8 cellular contexts compared by ENCODE assay signal in genomic region chr1:156214024-156214748, GRCh38. TPM values are rescaled to one million over a fixed set of nuclear protein-coding genes. Genes with fewer than 3 reads are reported as not detected.
DNase-seq lines count a peak whose midpoint lies in the region; ATAC-seq and TF ChIP-seq lines count a peak whose summit lies in the region.

No MANE protein-coding gene starts in this region.

- peak; percentile 50 for DNase-seq in stimulated activated CD4-positive, alpha-beta T cell treated with anti-CD3 and anti-CD28 coated beads, Interleukin-4, amount 100 ng/mL, for 24 hours
- no peak for DNase-seq in stimulated activated CD4-positive, alpha-beta T cell treated with anti-CD3 and anti-CD28 coated beads, Interleukin-12 subunit alpha, Interleukin-12 subunit beta, amount 100 ng/mL, for 4 hours
- DNase-seq in activated T-cell treated with anti-CD3 and anti-CD28 coated beads, Interleukin-2, amount 50 U/mL, for 48 hours = peak; percentile 68 to 70
- DNase-seq in hepatocyte (ENCODE audit: low spot score) (no peak), thoracic aorta (ENCODE audit: low spot score) (no peak), DMS153 treated with DMSO at 0.1 percent for 48 hours (lab: John Stamatoyannopoulos, UW; ENCODE audit: unreplicated experiment) (no peak), NCI-H187 (lab: John Stamatoyannopoulos, UW) (no peak), islet precursor cell (no peak)

- peak overlapping the region; percentile 60 for H3K4me3 ChIP-seq in hepatocyte
- peak overlapping the region; percentile 81 for H3K4me3 ChIP-seq in thoracic aorta

- 87% methylated on average over 16 of the region's 16 CpGs for WGBS in hepatocyte (ENCODE audit: low lambda C conversion rate, missing lambda C conversion rate)

- H2AFZ ChIP-seq in hepatocyte = no peak overlapping the region

- H3K27ac ChIP-seq in hepatocyte = peak overlapping the region; percentile 96
- peak overlapping the region; percentile 78 to 89 for H3K27ac ChIP-seq in thoracic aorta

- peaks cover 52% of the 10 kb centered on the region for H3K79me2 ChIP-seq in hepatocyte

- no peaks in the 10 kb centered on the region for H4K20me1 ChIP-seq in hepatocyte (ENCODE audit: insufficient read depth, poor library complexity, severe bottlenecking)

- no peaks in the 10 kb centered on the region for H3K36me3 ChIP-seq in hepatocyte (replicated peaks; ENCODE audit: insufficient read depth, low read depth)
- peaks cover 16% of the 10 kb centered on the region for H3K36me3 ChIP-seq in thoracic aorta

- H3K4me1 ChIP-seq in hepatocyte (ENCODE audit: insufficient read depth) (peaks cover 8% of the 10 kb centered on the region), thoracic aorta (ENCODE audit: control insufficient read depth in 1 of 2, low read depth in 2 of 2) (peaks cover 21 to 31% of the 10 kb centered on the region in 2 donors)

- H3K4me2 ChIP-seq in hepatocyte = peak overlapping the region; percentile 85

- TF ChIP-seq CTCF in hepatocyte (IDR thresholded peaks at IDR 0.05; ENCODE audit: poor library complexity) = no peak
- no peak for TF ChIP-seq CTCF in thoracic aorta (IDR thresholded peaks at IDR 0.05)

- H3K9me3 ChIP-seq in hepatocyte (ENCODE audit: low read depth) (no peaks in the 10 kb centered on the region), thoracic aorta (no peaks in the 10 kb centered on the region)

- no peaks in the 10 kb centered on the region for H3K9me2 ChIP-seq in hepatocyte (replicated peaks; ENCODE audit: insufficient read depth)

- no peak for ATAC-seq in thoracic aorta (ENCODE audit: insufficient number of reproducible peaks, low FRiP score, low read depth)

- H3K27me3 ChIP-seq in hepatocyte (no peaks in the 10 kb centered on the region), thoracic aorta (replicated peaks; ENCODE audit: insufficient read depth) (no peaks in the 10 kb centered on the region)

RNA-seq across cellular contexts. Expression of gene PMF1, which starts 1.4 kb away (rescaled TPM):
- total RNA-seq in hepatocyte = 60.7 and 81.4 TPM in 2 replicates
- polyA plus RNA-seq in hepatocyte = 77.1 and 96.9 TPM in 2 replicates
- 10 to 100 TPM; 26.4 to 33.2 TPM for total RNA-seq in thoracic aorta

RNA-seq across cellular contexts. Expression of gene SLC25A44, which starts 20.3 kb away (rescaled TPM):
- total RNA-seq in hepatocyte (16.9 TPM in 2 replicates), thoracic aorta (10 to 100 TPM; 10.7 to 23.7 TPM)
- polyA plus RNA-seq in hepatocyte = 18.1 and 19.3 TPM in 2 replicates

RNA-seq across cellular contexts. Expression of gene BGLAP, which starts 27.8 kb away (rescaled TPM):
- 0.17 and 0.60 TPM in 2 replicates for total RNA-seq in hepatocyte
- 0.64 and 3.3 TPM in 2 replicates for polyA plus RNA-seq in hepatocyte
- not detected for total RNA-seq in thoracic aorta

RNA-seq across cellular contexts. Expression of gene PAQR6, which starts 33.7 kb away (rescaled TPM):
- total RNA-seq in hepatocyte = 3.3 and 4.5 TPM in 2 replicates
- 12.0 and 14.8 TPM in 2 replicates for polyA plus RNA-seq in hepatocyte
- 1 to 10 TPM in 1 of 2 donors, under 1 TPM in 1; 0.27 to 2.5 TPM for total RNA-seq in thoracic aorta

Comparison
In these comparisons a context has a peak if more than half of its experiments do, and no peak if none do; other contexts are left out.
1. DNase-seq: peak in stimulated activated CD4-positive, alpha-beta T cell treated with anti-CD3 and anti-CD28 coated beads, Interleukin-4, amount 100 ng/mL, for 24 hours (single experiment) and activated T-cell treated with anti-CD3 and anti-CD28 coated beads, Interleukin-2, amount 50 U/mL, for 48 hours (2 of 2); none in stimulated activated CD4-positive, alpha-beta T cell treated with anti-CD3 and anti-CD28 coated beads, Interleukin-12 subunit alpha, Interleukin-12 subunit beta, amount 100 ng/mL, for 4 hours (single experiment), hepatocyte (single experiment), thoracic aorta (single experiment), DMS153 treated with DMSO at 0.1 percent for 48 hours (single experiment), NCI-H187 (0 of 2) and islet precursor cell (single experiment).